Comparison of ENCODE assay signal across 1 cellular context in the genomic region with DNA sequence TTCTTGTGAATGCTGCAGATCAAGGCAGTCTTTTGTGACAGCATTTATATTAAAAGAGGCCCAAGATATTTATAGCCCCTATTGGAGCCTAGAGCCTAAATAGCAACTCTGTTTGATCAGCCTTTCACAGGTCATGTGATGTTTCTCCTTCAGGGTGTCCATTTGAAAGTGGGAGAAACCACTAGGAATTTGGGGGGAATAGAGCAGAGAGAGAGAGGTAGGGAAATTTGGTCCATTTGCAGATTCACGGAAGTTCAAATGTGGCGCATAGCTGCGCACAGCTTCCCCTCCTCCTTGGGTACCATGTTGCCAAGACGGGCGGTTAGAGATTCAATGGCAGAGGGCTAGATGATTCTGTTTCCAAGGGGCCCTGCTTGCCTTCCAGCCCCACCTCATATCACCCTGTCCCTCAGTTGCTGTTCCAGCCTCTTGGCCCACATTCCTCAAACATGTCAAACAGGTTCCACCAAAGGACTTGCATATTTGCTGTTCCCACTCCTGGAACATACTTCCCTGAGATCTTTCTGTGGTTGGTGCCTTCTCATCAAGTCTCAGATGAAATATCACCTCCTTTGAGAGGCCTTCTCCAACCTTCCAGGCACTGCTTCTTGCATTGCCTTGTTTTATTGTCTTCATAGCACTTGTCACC.
A peak's percentile ranks its signal among the peaks of the same experiment; 100 is the strongest.
TF ChIP-seq lines count a peak whose summit lies in the region.

No MANE protein-coding gene starts in this region.

TF ChIP-seq in K562, 482 proteins besides CTCF, POLR2A, EP300 and RAD21:
- TF ChIP-seq ZNF212 (CRISPR knock-in tag; IDR thresholded peaks at IDR 0.05) (no peak), ARID3A (IDR thresholded peaks at IDR 0.05; ENCODE audit: borderline replicate concordance, low read depth, low read length) (no peak)
- TF ChIP-seq, protein P1, sequence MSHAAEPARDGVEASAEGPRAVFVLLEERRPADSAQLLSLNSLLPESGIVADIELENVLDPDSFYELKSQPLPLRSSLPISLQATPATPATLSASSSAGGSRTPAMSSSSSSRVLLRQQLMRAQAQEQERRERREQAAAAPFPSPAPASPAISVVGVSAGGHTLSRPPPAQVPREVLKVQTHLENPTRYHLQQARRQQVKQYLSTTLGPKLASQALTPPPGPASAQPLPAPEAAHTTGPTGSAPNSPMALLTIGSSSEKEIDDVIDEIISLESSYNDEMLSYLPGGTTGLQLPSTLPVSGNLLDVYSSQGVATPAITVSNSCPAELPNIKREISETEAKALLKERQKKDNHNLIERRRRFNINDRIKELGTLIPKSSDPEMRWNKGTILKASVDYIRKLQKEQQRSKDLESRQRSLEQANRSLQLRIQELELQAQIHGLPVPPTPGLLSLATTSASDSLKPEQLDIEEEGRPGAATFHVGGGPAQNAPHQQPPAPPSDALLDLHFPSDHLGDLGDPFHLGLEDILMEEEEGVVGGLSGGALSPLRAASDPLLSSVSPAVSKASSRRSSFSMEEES (CRISPR knock-in tag; IDR thresholded peaks at IDR 0.05): peak; percentile 56
- TF ChIP-seq, protein P2, sequence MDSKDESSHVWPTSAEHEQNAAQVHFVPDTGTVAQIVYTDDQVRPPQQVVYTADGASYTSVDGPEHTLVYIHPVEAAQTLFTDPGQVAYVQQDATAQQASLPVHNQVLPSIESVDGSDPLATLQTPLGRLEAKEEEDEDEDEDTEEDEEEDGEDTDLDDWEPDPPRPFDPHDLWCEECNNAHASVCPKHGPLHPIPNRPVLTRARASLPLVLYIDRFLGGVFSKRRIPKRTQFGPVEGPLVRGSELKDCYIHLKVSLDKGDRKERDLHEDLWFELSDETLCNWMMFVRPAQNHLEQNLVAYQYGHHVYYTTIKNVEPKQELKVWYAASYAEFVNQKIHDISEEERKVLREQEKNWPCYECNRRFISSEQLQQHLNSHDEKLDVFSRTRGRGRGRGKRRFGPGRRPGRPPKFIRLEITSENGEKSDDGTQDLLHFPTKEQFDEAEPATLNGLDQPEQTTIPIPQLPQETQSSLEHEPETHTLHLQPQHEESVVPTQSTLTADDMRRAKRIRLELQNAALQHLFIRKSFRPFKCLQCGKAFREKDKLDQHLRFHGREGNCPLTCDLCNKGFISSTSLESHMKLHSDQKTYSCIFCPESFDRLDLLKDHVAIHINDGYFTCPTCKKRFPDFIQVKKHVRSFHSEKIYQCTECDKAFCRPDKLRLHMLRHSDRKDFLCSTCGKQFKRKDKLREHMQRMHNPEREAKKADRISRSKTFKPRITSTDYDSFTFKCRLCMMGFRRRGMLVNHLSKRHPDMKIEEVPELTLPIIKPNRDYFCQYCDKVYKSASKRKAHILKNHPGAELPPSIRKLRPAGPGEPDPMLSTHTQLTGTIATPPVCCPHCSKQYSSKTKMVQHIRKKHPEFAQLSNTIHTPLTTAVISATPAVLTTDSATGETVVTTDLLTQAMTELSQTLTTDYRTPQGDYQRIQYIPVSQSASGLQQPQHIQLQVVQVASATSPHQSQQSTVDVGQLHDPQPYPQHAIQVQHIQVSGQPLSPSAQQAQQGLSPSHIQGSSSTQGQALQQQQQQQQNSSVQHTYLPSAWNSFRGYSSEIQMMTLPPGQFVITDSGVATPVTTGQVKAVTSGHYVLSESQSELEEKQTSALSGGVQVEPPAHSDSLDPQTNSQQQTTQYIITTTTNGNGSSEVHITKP (IDR thresholded peaks at IDR 0.05; ENCODE audit: partially characterized antibody): peak; percentile 76
